ENCODE assay signal across 8 cellular contexts in genomic region chr2:174603280-174603679, GRCh38. TPM values are rescaled to one million over a fixed set of nuclear protein-coding genes. Genes with fewer than 3 reads are reported as not detected.
DNase-seq lines count a peak whose midpoint lies in the region; ATAC-seq and TF ChIP-seq lines count a peak whose summit lies in the region.

No MANE protein-coding gene starts in this region.

- ATAC-seq in body of pancreas (peak; percentile 89), GM19452 (IDR thresholded peaks at IDR 0.05; ENCODE audit: unreplicated experiment) (no peak)

- H3K4me3 ChIP-seq in A673 (ENCODE audit: low read depth, low read length, poor library complexity, severe bottlenecking) = no peak overlapping the region
- H3K4me3 ChIP-seq in GM12864 (ENCODE audit: low read depth, low read length) = no peak overlapping the region
- H3K4me3 ChIP-seq in SU-DHL-6 (ENCODE audit: insufficient read depth, low read length, poor library complexity, severe bottlenecking) = no peak overlapping the region
- no peak overlapping the region for H3K4me3 ChIP-seq in body of pancreas

- 20 to 27% methylated on average over 3 of the region's 3 CpGs for WGBS in body of pancreas, 2 donors

- no TSS peak for BruUV-seq in A673 (replicated peaks; lab: Mats Ljungman, UMichigan)

- H3K27ac ChIP-seq in A673 (ENCODE audit: low read depth, low read length, poor library complexity, severe bottlenecking) (no peak overlapping the region), SU-DHL-6 (ENCODE audit: low read depth, low read length) (no peak overlapping the region), body of pancreas (no peak overlapping the region)

- no peak overlapping the region for H3K9ac ChIP-seq in SU-DHL-6 (ENCODE audit: low read length)

- H4K20me1 ChIP-seq in SU-DHL-6 (ENCODE audit: low read depth, low read length) = no peaks in the 10 kb centered on the region

- peaks cover 48% of the 10 kb centered on the region for H3F3A ChIP-seq in SU-DHL-6 (ENCODE audit: insufficient read depth)

- H3K9me2 ChIP-seq in SU-DHL-6 (replicated peaks; ENCODE audit: insufficient read depth, low read length) = no peaks in the 10 kb centered on the region

- no peak for TF ChIP-seq POLR2A in body of pancreas (IDR thresholded peaks at IDR 0.05)

- H3K36me3 ChIP-seq in A673 (ENCODE audit: insufficient read depth, low read length, poor library complexity, severe bottlenecking) (no peaks in the 10 kb centered on the region), SU-DHL-6 (ENCODE audit: low read length) (no peaks in the 10 kb centered on the region), body of pancreas (replicated peaks in 1 of 2; ENCODE audit: insufficient read depth in 1 of 2, low read depth in 2 of 2) (no peaks in the 10 kb centered on the region)

- H3K27me3 ChIP-seq in A673 (replicated peaks; ENCODE audit: insufficient read depth, low read depth, low read length, poor library complexity) = no peaks in the 10 kb centered on the region
- H3K27me3 ChIP-seq in SU-DHL-6 (ENCODE audit: low read length) = no peaks in the 10 kb centered on the region
- no peaks in the 10 kb centered on the region for H3K27me3 ChIP-seq in body of pancreas

- H3K4me2 ChIP-seq in SU-DHL-6 (ENCODE audit: low read depth, low read length, poor library complexity, severe bottlenecking) = no peak overlapping the region

- POLR2A ChIA-PET in A673 (lab: Charles Lee; ENCODE audit: low non-redundant PET) = no interaction called here

- H2AFZ ChIP-seq in SU-DHL-6 (ENCODE audit: low read depth, low read length, severe bottlenecking) = no peak overlapping the region

- DNase-seq in A673 (ENCODE audit: low spot score) (peak; percentile 55), GM12864 (ENCODE audit: low read depth) (no peak), HT1080 (ENCODE audit: low read depth) (peak; percentile 65), body of pancreas (peak; percentile 62 to 77 (median 68)), iris pigment epithelial cell (ENCODE audit: low read depth) (peak; percentile 59)
- peak; percentile 58 for DNase-seq in stimulated activated CD8-positive, alpha-beta memory T cell treated with anti-CD3 and anti-CD28 coated beads, Interleukin-4, amount 100 ng/mL, for 48 hours

- H3K4me1 ChIP-seq in A673 (ENCODE audit: insufficient read depth, low read length, poor library complexity, severe bottlenecking) (no peaks in the 10 kb centered on the region), body of pancreas (no peaks in the 10 kb centered on the region)

- intact Hi-C loops in A673 (cut with micrococcal nuclease; ENCODE audit: unreplicated experiment) = loop anchor here (1.0 kb wide), 1 partner anchor 140 kb away; no protein-coding TSS in a partner anchor
- intact Hi-C loops in body of pancreas (cut with DNase I) = loop anchor here (10.0 kb wide), 1 partner anchor 138 kb away; no protein-coding TSS in a partner anchor

- H3K9me3 ChIP-seq in A673 (ENCODE audit: low read depth, low read length, poor library complexity, severe bottlenecking) = no peaks in the 10 kb centered on the region
- H3K9me3 ChIP-seq in SU-DHL-6 (ENCODE audit: insufficient read depth, low read length) = peaks cover 7% of the 10 kb centered on the region; the same call in 1 of the 2 replicates
- no peaks in the 10 kb centered on the region for H3K9me3 ChIP-seq in body of pancreas

- TF ChIP-seq CTCF in A673 (conservative IDR thresholded peaks at IDR 0.05; ENCODE audit: low read depth, low read length) (peak; percentile 67), GM12864 (IDR thresholded peaks at IDR 0.05; ENCODE audit: low read depth, low read length, missing control alignments) (peak; percentile 67), SU-DHL-6 (IDR thresholded peaks at IDR 0.05; ENCODE audit: insufficient read depth, low read length, poor library complexity, severe bottlenecking) (peak; percentile 56), body of pancreas (IDR thresholded peaks at IDR 0.05) (peak; percentile 37 to 72 (median 61))

- CTCF ChIA-PET in A673 (lab: Charles Lee) = interaction anchor here (0.6 to 1.0 kb wide), 3 partner anchors 9 to 277 kb away, joined by 3 to 6 read pairs (median 3); no protein-coding TSS in a partner anchor

- peaks cover 15% of the 10 kb centered on the region; the same call in 1 of the 2 replicates for H3K79me2 ChIP-seq in SU-DHL-6 (ENCODE audit: insufficient read depth, low read length)

RNA-seq across cellular contexts. Expression of gene WIPF1, which starts 5.7 kb away (rescaled TPM):
- 1.1 and 1.7 TPM in 2 replicates for total RNA-seq in A673 (2021)
- 10.3 and 15.6 TPM in 2 replicates for total RNA-seq in HT1080 (2014; rRNA removed; shearing (Covaris generic))
- polyA plus RNA-seq in HT1080 (2015; cell fraction: cytosol; rRNA removed) = 16.2 and 25.9 TPM in 2 replicates
- 9.2 and 15.2 TPM in 2 replicates for polyA plus RNA-seq in HT1080 (2015; cell fraction: nucleus; rRNA removed)
- 10 to 100 TPM in 1 of 2 donors, 1 to 10 TPM in 1; 8.0 to 15.5 TPM for total RNA-seq in body of pancreas
